In genomic region chr12:57133916-57134315, GRCh38 we compare ENCODE assay signal across 1 cellular context.
TF ChIP-seq lines count a peak whose summit lies in the region.

No MANE protein-coding gene starts in this region.

TF ChIP-seq in SK-N-SH, 30 proteins besides CTCF, POLR2A, EP300 and RAD21:
- TF ChIP-seq USF1 (IDR thresholded peaks at IDR 0.05; ENCODE audit: borderline replicate concordance, low read depth) (no peak), RFX5 (IDR thresholded peaks at IDR 0.05; ENCODE audit: low read length) (no peak), MAX (IDR thresholded peaks at IDR 0.05; ENCODE audit: low read depth) (no peak), IRF3 (IDR thresholded peaks at IDR 0.05; ENCODE audit: low read depth, low read length) (no peak), GABPA (IDR thresholded peaks at IDR 0.05; ENCODE audit: low read depth) (no peak), USF2 (IDR thresholded peaks at IDR 0.05; ENCODE audit: borderline replicate concordance, low read depth, low read length) (no peak), NFIC (IDR thresholded peaks at IDR 0.05; ENCODE audit: borderline replicate concordance) (no peak)
